19 cellular contexts compared by ENCODE assay signal in the genomic region with DNA sequence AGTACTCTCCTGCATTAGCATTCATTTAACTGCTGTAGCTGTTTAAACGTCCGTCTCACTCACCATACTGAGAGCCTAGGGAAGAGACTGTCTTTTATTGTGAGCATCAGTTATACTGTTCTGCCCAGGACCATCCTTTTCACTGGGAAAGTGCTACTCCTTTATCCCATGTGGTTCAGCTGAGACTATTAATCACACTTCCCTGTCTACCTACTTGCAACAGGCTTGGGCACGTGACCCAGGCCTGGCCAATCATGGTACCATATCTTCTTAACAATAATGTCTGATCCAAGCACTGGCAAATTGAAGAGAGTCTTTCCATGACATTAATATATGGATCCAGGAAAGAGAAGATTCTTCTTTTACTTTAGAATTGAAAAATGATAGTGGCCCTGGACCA.
DNase-seq lines count a peak whose midpoint lies in the region; ATAC-seq and TF ChIP-seq lines count a peak whose summit lies in the region.
"Had no signal": no experiment of that assay in that cellular context is flagged by ENCODE, and none has a peak within 500 bp of the region (broad histone marks: within the 10 kb centered on the region; RNA-seq: fewer than 3 reads in every experiment).

No MANE protein-coding gene starts in this region.

- H2BK20ac ChIP-seq in IMR-90 (ENCODE audit: low read depth, low read length): no peak overlapping the region

- H3K9me1 ChIP-seq in IMR-90 (ENCODE audit: insufficient read depth, low read length): no peaks in the 10 kb centered on the region

- H3K36me3 ChIP-seq in IMR-90 (ENCODE audit: control insufficient read depth, insufficient read depth, low read length) (no peaks in the 10 kb centered on the region), neural progenitor cell (no peaks in the 10 kb centered on the region)

- no peak overlapping the region for H3K4me3 Mint-ChIP-seq in WTC11
- no peak overlapping the region for H3K4me3 Mint-ChIP-seq in neural progenitor cell
- H3K4me3 Mint-ChIP-seq in activated T-helper 1 cell treated with anti-CD3 and anti-CD28 coated beads, Interleukin-12 subunit alpha, Interleukin-12 subunit beta, Interleukin-2, Interleukin-4 antibody, amounts not matched to agents 30 ng/mL and 10 ng/mL and 1 ng/mL, durations not matched to agents 14 hours and 24 hours and 36 hours: no peak overlapping the region
- H3K4me3 Mint-ChIP-seq: B cell, CD14-positive monocyte had no signal

- no peaks in the 10 kb centered on the region for H3F3A ChIP-seq in neural progenitor cell (ENCODE audit: low read depth)

- H4K8ac ChIP-seq in IMR-90 (ENCODE audit: low read depth in 2 of 2, low read length in 2 of 2): no peak overlapping the region

- H3K4me2 ChIP-seq in IMR-90 (ENCODE audit: low read depth, low read length) (no peak overlapping the region), neural progenitor cell (no peak overlapping the region)
- H3K4me2 ChIP-seq: A549 had no signal

- H2BK120ac ChIP-seq in IMR-90 (ENCODE audit: low read depth, low read length): no peak overlapping the region

- no peak overlapping the region for H4K91ac ChIP-seq in IMR-90 (ENCODE audit: insufficient read depth, low read depth, low read length)

- H3K4ac ChIP-seq in IMR-90 (ENCODE audit: low read depth, low read length): no peak overlapping the region

- H3K36me3 Mint-ChIP-seq in WTC11 (no peaks in the 10 kb centered on the region), neural progenitor cell (no peaks in the 10 kb centered on the region)
- no peaks in the 10 kb centered on the region for H3K36me3 Mint-ChIP-seq in activated T-helper 1 cell treated with anti-CD3 and anti-CD28 coated beads, Interleukin-12 subunit alpha, Interleukin-12 subunit beta, Interleukin-2, Interleukin-4 antibody, amounts not matched to agents 30 ng/mL and 10 ng/mL and 1 ng/mL, durations not matched to agents 14 hours and 24 hours and 36 hours (ENCODE audit: low read depth)
- H3K36me3 Mint-ChIP-seq: CD14-positive monocyte had no signal

- dilution Hi-C loops in IMR-90 (cut with HindIII; ENCODE audit: low sequenced_read_pairs, unreplicated experiment): no loop called here

- H2AFZ ChIP-seq in IMR-90 (replicated peaks; ENCODE audit: low read length, poor library complexity): no peak overlapping the region
- H2AFZ ChIP-seq in neural progenitor cell (replicated peaks): no peak overlapping the region

- no peaks in the 10 kb centered on the region for H3K79me1 ChIP-seq in IMR-90 (ENCODE audit: low read depth in 1 of 2, low read length in 2 of 2)

- H3K9me3 ChIP-seq in IMR-90 (ENCODE audit: control insufficient read depth, insufficient read depth, low read length) (no peaks in the 10 kb centered on the region), neural progenitor cell (ENCODE audit: low read depth) (no peaks in the 10 kb centered on the region)
- H3K9me3 ChIP-seq: A549 had no signal

- ATAC-seq in IMR-90 (ENCODE audit: low read depth) (peak; percentile 11; the same call in 1 of the 2 replicates), WTC11 (no peak), esophagus mucosa (peak; percentile 55), Right ventricle myocardium inferior (no peak), GM21786 (IDR thresholded peaks at IDR 0.05; ENCODE audit: unreplicated experiment) (no peak)

- DNase-seq in IMR-90 (no peak), WTC11 (ENCODE audit: low spot score) (no peak), neural progenitor cell (ENCODE audit: low spot score) (no peak), superior temporal gyrus (ENCODE audit: extremely low spot score) (no peak), Right ventricle myocardium inferior (ENCODE audit: missing footprints) (no peak)
- no peak for DNase-seq in activated T-helper 1 cell treated with anti-CD3 and anti-CD28 coated beads, Interleukin-12 subunit alpha, Interleukin-12 subunit beta, Interleukin-2, Interleukin-4 antibody, amounts not matched to agents 30 ng/mL and 10 ng/mL and 1 ng/mL, durations not matched to agents 14 hours and 24 hours and 36 hours (ENCODE audit: low spot score)
- DNase-seq: DMS53, GDM1, GOT3, NCI-H1694 treated with DMSO at 0.1 percent for 48 hours, NCI-H2081 treated with DMSO at 0.1 percent for 48 hours, NCI-H446 treated with DMSO at 0.1 percent for 48 hours, NCI-H526 treated with DMSO at 0.1 percent for 48 hours, Right ventricle myocardium superior had no signal

- no peaks in the 10 kb centered on the region; the same call in 1 of the 2 replicates for H3K27me3 Mint-ChIP-seq in WTC11 (ENCODE audit: low read depth)
- peaks cover 2% of the 10 kb centered on the region for H3K27me3 Mint-ChIP-seq in neural progenitor cell (ENCODE audit: insufficient read depth, low read depth)
- peaks cover 5% of the 10 kb centered on the region for H3K27me3 Mint-ChIP-seq in activated T-helper 1 cell treated with anti-CD3 and anti-CD28 coated beads, Interleukin-12 subunit alpha, Interleukin-12 subunit beta, Interleukin-2, Interleukin-4 antibody, amounts not matched to agents 30 ng/mL and 10 ng/mL and 1 ng/mL, durations not matched to agents 14 hours and 24 hours and 36 hours (ENCODE audit: insufficient read depth)

- CTCF ChIA-PET in IMR-90 (lab: Yijun Ruan, JAX) (no interaction called here), WTC11 (lab: Charles Lee) (interaction anchor here (0.5 kb wide), 1 partner anchor 154 kb away, joined by 3 read pairs; no protein-coding TSS in a partner anchor)

- in situ Hi-C loops in IMR-90 (cut with MboI; ENCODE audit: low sequenced_read_pairs): no loop called here

- H3K23ac ChIP-seq in IMR-90 (ENCODE audit: low read depth, low read length): no peak overlapping the region

- no peak overlapping the region for H2AK9ac ChIP-seq in IMR-90 (replicated peaks; ENCODE audit: low read depth, low read length, poor library complexity)

- no peak overlapping the region for H2AK5ac ChIP-seq in IMR-90 (ENCODE audit: low read depth, low read length)

- no peaks in the 10 kb centered on the region for H3K9me3 Mint-ChIP-seq in WTC11
- H3K9me3 Mint-ChIP-seq in neural progenitor cell: no peaks in the 10 kb centered on the region
- H3K9me3 Mint-ChIP-seq in activated T-helper 1 cell treated with anti-CD3 and anti-CD28 coated beads, Interleukin-12 subunit alpha, Interleukin-12 subunit beta, Interleukin-2, Interleukin-4 antibody, amounts not matched to agents 30 ng/mL and 10 ng/mL and 1 ng/mL, durations not matched to agents 14 hours and 24 hours and 36 hours: no peaks in the 10 kb centered on the region
- H3K9me3 Mint-ChIP-seq: CD14-positive monocyte had no signal

- intact Hi-C loops in IMR-90 (cut with micrococcal nuclease) (no loop called here), Right ventricle myocardium inferior (cut with DNase I) (no loop called here)
- intact Hi-C loops in activated T-helper 1 cell treated with anti-CD3 and anti-CD28 coated beads, Interleukin-12 subunit alpha, Interleukin-12 subunit beta, Interleukin-2, Interleukin-4 antibody, amounts not matched to agents 30 ng/mL and 10 ng/mL and 1 ng/mL, durations not matched to agents 14 hours and 24 hours and 36 hours (cut with micrococcal nuclease): no loop called here

- no peak overlapping the region for H4K5ac ChIP-seq in IMR-90 (ENCODE audit: low read depth, low read length)

- H3K27ac ChIP-seq in IMR-90 (ENCODE audit: insufficient read depth, low read length) (no peak overlapping the region), neural progenitor cell (no peak overlapping the region)
- H3K27ac ChIP-seq: A549 had no signal

- H4K20me1 ChIP-seq in IMR-90 (ENCODE audit: insufficient read depth, low read length) (no peaks in the 10 kb centered on the region), neural progenitor cell (ENCODE audit: low read depth) (no peaks in the 10 kb centered on the region)

- no peak for TF ChIP-seq POLR2A in IMR-90 (IDR thresholded peaks at IDR 0.05; ENCODE audit: low read depth, low read length)

- BruUV-seq in IMR-90 (replicated peaks; lab: Mats Ljungman, UMichigan): no TSS peak

- WGBS in IMR-90 (ENCODE audit: extremely low coverage in 2 of 2, insufficient read length in 1 of 2), 2 experiments: no CpG with 5 or more reads among the region's 3 CpGs

- H3K9ac ChIP-seq in IMR-90 (ENCODE audit: low read depth, low read length) (no peak overlapping the region), neural progenitor cell (no peak overlapping the region)

- no peak for TF ChIP-seq RAD21 in IMR-90 (IDR thresholded peaks at IDR 0.05; ENCODE audit: low read length)

- no peak overlapping the region for H3K4me3 ChIP-seq in IMR-90 (ENCODE audit: insufficient read depth, low read depth, low read length)
- no peak overlapping the region for H3K4me3 ChIP-seq in neural progenitor cell
- H3K4me3 ChIP-seq: A549 had no signal

- H3K56ac ChIP-seq in IMR-90 (ENCODE audit: extremely low read depth, insufficient read depth, low read length): no peak overlapping the region

- POLR2A ChIA-PET in IMR-90 (lab: Charles Lee; ENCODE audit: unreplicated experiment) (no interaction called here), WTC11 (lab: Charles Lee) (no interaction called here)

- H3K4me1 ChIP-seq in IMR-90 (ENCODE audit: control insufficient read depth, insufficient read depth, low read length): no peaks in the 10 kb centered on the region
- H3K4me1 ChIP-seq in neural progenitor cell: no peaks in the 10 kb centered on the region
- H3K4me1 ChIP-seq: A549 had no signal

- no peak overlapping the region for H2BK5ac ChIP-seq in IMR-90 (ENCODE audit: low read depth, low read length, poor library complexity, severe bottlenecking)

- H2BK15ac ChIP-seq in IMR-90 (ENCODE audit: low read depth, low read length): no peak overlapping the region

- no peak overlapping the region for H3K14ac ChIP-seq in IMR-90 (replicated peaks; ENCODE audit: low read depth, low read length)

- H3K4me1 Mint-ChIP-seq in WTC11: peaks cover 23% of the 10 kb centered on the region
- H3K4me1 Mint-ChIP-seq in neural progenitor cell: peaks cover 3% of the 10 kb centered on the region
- no peaks in the 10 kb centered on the region for H3K4me1 Mint-ChIP-seq in activated T-helper 1 cell treated with anti-CD3 and anti-CD28 coated beads, Interleukin-12 subunit alpha, Interleukin-12 subunit beta, Interleukin-2, Interleukin-4 antibody, amounts not matched to agents 30 ng/mL and 10 ng/mL and 1 ng/mL, durations not matched to agents 14 hours and 24 hours and 36 hours (ENCODE audit: low read depth)
- H3K4me1 Mint-ChIP-seq: B cell had no signal

- peak overlapping the region; percentile 4; the same call in 1 of the 2 replicates for H3K27ac Mint-ChIP-seq in WTC11
- H3K27ac Mint-ChIP-seq in neural progenitor cell: peak overlapping the region; percentile 1
- no peak overlapping the region for H3K27ac Mint-ChIP-seq in activated T-helper 1 cell treated with anti-CD3 and anti-CD28 coated beads, Interleukin-12 subunit alpha, Interleukin-12 subunit beta, Interleukin-2, Interleukin-4 antibody, amounts not matched to agents 30 ng/mL and 10 ng/mL and 1 ng/mL, durations not matched to agents 14 hours and 24 hours and 36 hours
- H3K27ac Mint-ChIP-seq: B cell had no signal

- no peaks in the 10 kb centered on the region for H3K79me2 ChIP-seq in neural progenitor cell (ENCODE audit: low read depth)

- no peak for TF ChIP-seq CTCF in IMR-90 (conservative IDR thresholded peaks at IDR 0.05; ENCODE audit: low read depth, low read length)
- no peak for TF ChIP-seq CTCF in WTC11 (IDR thresholded peaks at IDR 0.05)
- no peak for TF ChIP-seq CTCF in neural progenitor cell (IDR thresholded peaks at IDR 0.05)

- no peak overlapping the region for H3K18ac ChIP-seq in IMR-90 (ENCODE audit: low read depth, low read length)

- H3K27me3 ChIP-seq in IMR-90 (ENCODE audit: control insufficient read depth, insufficient read depth, low read length) (no peaks in the 10 kb centered on the region), neural progenitor cell (no peaks in the 10 kb centered on the region)

Comparison
In these comparisons a context has a peak if more than half of its experiments do, and no peak if none do; other contexts are left out.
1. ATAC-seq: peak in IMR-90 (single experiment) and esophagus mucosa (single experiment); none in WTC11 (single experiment), Right ventricle myocardium inferior (single experiment) and GM21786 (single experiment).